16 cellular contexts compared by ENCODE assay signal in the genomic region with DNA sequence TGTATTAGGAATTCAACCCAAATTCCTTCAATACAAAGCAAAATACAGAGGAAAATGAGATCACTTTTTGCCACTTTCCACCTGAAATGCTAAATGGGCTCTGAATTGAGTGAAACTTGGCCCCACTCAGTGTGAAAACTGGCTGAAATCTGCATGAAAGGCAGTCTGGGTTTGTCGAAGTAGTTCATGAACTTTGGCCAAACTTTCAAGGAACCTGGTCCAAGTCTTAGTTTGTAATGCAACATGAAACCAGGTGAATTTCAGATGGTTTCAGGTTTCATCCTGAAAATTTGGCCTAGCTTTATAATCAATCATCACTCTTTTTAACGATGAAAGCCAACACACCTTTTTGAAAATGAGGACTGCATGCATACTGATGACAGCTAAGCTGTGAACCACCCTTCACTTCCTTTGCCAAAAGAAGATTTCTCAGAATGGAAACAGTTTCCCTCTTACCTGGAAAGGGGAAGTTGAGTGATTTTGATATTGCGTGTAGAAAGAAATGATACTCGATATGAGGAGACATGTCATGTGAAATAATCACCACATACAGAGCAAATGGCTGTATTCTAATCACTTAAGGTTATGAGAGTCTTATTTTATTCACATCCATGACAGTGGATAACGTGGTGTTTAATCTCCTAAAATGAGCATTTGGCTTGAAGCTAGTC.
A peak's percentile ranks its signal among the peaks of the same experiment; 100 is the strongest.
DNase-seq lines count a peak whose midpoint lies in the region; ATAC-seq and TF ChIP-seq lines count a peak whose summit lies in the region.
"Had no signal": no experiment of that assay in that cellular context is flagged by ENCODE, and none has a peak within 500 bp of the region (broad histone marks: within the 10 kb centered on the region; RNA-seq: fewer than 3 reads in every experiment).

No MANE protein-coding gene starts in this region.

- ATAC-seq in GM21529 (IDR thresholded peaks at IDR 0.05; ENCODE audit: unreplicated experiment) (peak; percentile 58), T-cell (replicated peaks in 1 of 4) (peak; percentile 24 to 70 (median 44))
- ATAC-seq: A549, HCT116 had no signal

- H3K36me3 Mint-ChIP-seq in activated CD4-positive, alpha-beta T cell treated with anti-CD3 and anti-CD28 coated beads, Interleukin-2, amount 10 ng/mL, durations not matched to agents 7 days and 5 days (ENCODE audit: low read depth): peaks cover 48% of the 10 kb centered on the region
- H3K36me3 Mint-ChIP-seq in T-cell: no peaks in the 10 kb centered on the region
- H3K36me3 Mint-ChIP-seq in nephron (ENCODE audit: low read depth): peaks cover 20% of the 10 kb centered on the region

- H3K4me3 Mint-ChIP-seq in activated CD4-positive, alpha-beta T cell treated with anti-CD3 and anti-CD28 coated beads, Interleukin-2, amount 10 ng/mL, durations not matched to agents 7 days and 5 days: peak overlapping the region; percentile 2
- peak overlapping the region in 2 of 3 donors; percentile 12 to 32 for H3K4me3 Mint-ChIP-seq in T-cell
- no peak overlapping the region for H3K4me3 Mint-ChIP-seq in nephron

- H3K27me3 Mint-ChIP-seq in activated CD4-positive, alpha-beta T cell treated with anti-CD3 and anti-CD28 coated beads, Interleukin-2, amount 10 ng/mL, durations not matched to agents 7 days and 5 days: no peaks in the 10 kb centered on the region
- H3K27me3 Mint-ChIP-seq in T-cell (no peaks in the 10 kb centered on the region), nephron (ENCODE audit: low read depth) (no peaks in the 10 kb centered on the region)

- TF ChIP-seq CTCF in nephron (IDR thresholded peaks at IDR 0.05; ENCODE audit: unreplicated experiment in 3 of 3): no peak

- H3K4me1 Mint-ChIP-seq in activated CD4-positive, alpha-beta T cell treated with anti-CD3 and anti-CD28 coated beads, Interleukin-2, amount 10 ng/mL, durations not matched to agents 7 days and 5 days: peaks cover 39% of the 10 kb centered on the region
- H3K4me1 Mint-ChIP-seq in T-cell (peaks cover 23 to 31% (median 27%) of the 10 kb centered on the region in 3 donors), nephron (peaks cover 29% of the 10 kb centered on the region)

- peak overlapping the region; percentile 88 for H3K27ac Mint-ChIP-seq in activated CD4-positive, alpha-beta T cell treated with anti-CD3 and anti-CD28 coated beads, Interleukin-2, amount 10 ng/mL, durations not matched to agents 7 days and 5 days
- H3K27ac Mint-ChIP-seq in T-cell: peak overlapping the region in 1 of 2 donors; percentile 66
- H3K27ac Mint-ChIP-seq in nephron: peak overlapping the region; percentile 24 to 58 (median 44)

- H3K9me3 Mint-ChIP-seq in activated CD4-positive, alpha-beta T cell treated with anti-CD3 and anti-CD28 coated beads, Interleukin-2, amount 10 ng/mL, durations not matched to agents 7 days and 5 days: peaks cover 27% of the 10 kb centered on the region
- H3K9me3 Mint-ChIP-seq in T-cell (peaks cover 0 to 11% (median 0%) of the 10 kb centered on the region in 3 donors), nephron (no peaks in the 10 kb centered on the region)

- POLR2A ChIA-PET in activated CD4-positive, alpha-beta T cell treated with anti-CD3 and anti-CD28 coated beads, Interleukin-2, amount 10 ng/mL, durations not matched to agents 7 days and 5 days (lab: Charles Lee): no interaction called here
- POLR2A ChIA-PET in T-cell (lab: Charles Lee): no interaction called here

- peak; percentile 22 for DNase-seq in activated CD4-positive, alpha-beta T cell treated with anti-CD3 and anti-CD28 coated beads, Interleukin-2, amount 10 ng/mL, durations not matched to agents 7 days and 5 days
- DNase-seq in activated CD4-positive, alpha-beta T cell treated with anti-CD3 and anti-CD28 coated beads for 4 hours: no peak
- DNase-seq in T-cell (no peak), OCI-M2 (lab: John Stamatoyannopoulos, UW; ENCODE audit: unreplicated experiment) (no peak), activated gamma-delta T cell treated with Interleukin-2 at 50 U/mL for 16 hours (no peak)
- no peak for DNase-seq in stimulated activated CD4-positive, alpha-beta T cell treated with anti-CD3 and anti-CD28 coated beads, Interleukin-1b, Interleukin-23, amount 100 ng/mL, for 48 hours
- DNase-seq: brain microvascular endothelial cell, IMR-90, NCI-H1417 treated with DMSO at 0.1 percent for 48 hours, NCI-H526 treated with DMSO at 0.1 percent for 48 hours, T-helper 9 cell, transverse colon had no signal

- CTCF ChIA-PET in activated CD4-positive, alpha-beta T cell treated with anti-CD3 and anti-CD28 coated beads, Interleukin-2, amount 10 ng/mL, durations not matched to agents 7 days and 5 days (lab: Charles Lee): interaction anchor here (1.6 kb wide), 1 partner anchor 8 kb away, joined by 4 read pairs; no protein-coding TSS in a partner anchor
- CTCF ChIA-PET in T-cell (lab: Charles Lee): no interaction called here

Comparison
In these comparisons a context has a peak if more than half of its experiments do, and no peak if none do; other contexts are left out.
1. H3K4me3 Mint-ChIP-seq: peak in activated CD4-positive, alpha-beta T cell treated with anti-CD3 and anti-CD28 coated beads, Interleukin-2, amount 10 ng/mL, durations not matched to agents 7 days and 5 days (single experiment) and T-cell (2 of 3); none in nephron (0 of 3).